ENCODE assay signal across 19 cellular contexts in genomic region chr4:142194905-142195304, GRCh38.
DNase-seq lines count a peak whose midpoint lies in the region; ATAC-seq and TF ChIP-seq lines count a peak whose summit lies in the region.
"Had no signal": no experiment of that assay in that cellular context is flagged by ENCODE, and none has a peak within 500 bp of the region (broad histone marks: within the 10 kb centered on the region; RNA-seq: fewer than 3 reads in every experiment).

No MANE protein-coding gene starts in this region.

- H3K4me3 ChIP-seq in A673 (ENCODE audit: low read depth, low read length, poor library complexity, severe bottlenecking) (no peak overlapping the region), upper lobe of left lung (no peak overlapping the region)
- H3K4me3 ChIP-seq: SJSA1 had no signal

- intact Hi-C loops in A673 (cut with micrococcal nuclease; ENCODE audit: unreplicated experiment) = no loop called here
- intact Hi-C loops in head of caudate nucleus (cut with DNase I) = no loop called here

- no peak for TF ChIP-seq EP300 in upper lobe of left lung (IDR thresholded peaks at IDR 0.05)

- ATAC-seq in SK-N-SH treated with all-trans-retinoic acid at 6 μM for 48 hours = peak; percentile 54
- no peak for ATAC-seq in GM19395 (IDR thresholded peaks at IDR 0.05; ENCODE audit: unreplicated experiment)
- ATAC-seq in upper lobe of left lung (ENCODE audit: low FRiP score in 2 of 2) = no peak
- no peak for ATAC-seq in GM18520 (IDR thresholded peaks at IDR 0.05; ENCODE audit: unreplicated experiment)
- ATAC-seq: HepG2 had no signal

- no peaks in the 10 kb centered on the region for H3K36me3 ChIP-seq in A673 (ENCODE audit: insufficient read depth, low read length, poor library complexity, severe bottlenecking)
- H3K36me3 ChIP-seq in upper lobe of left lung = no peaks in the 10 kb centered on the region
- H3K36me3 ChIP-seq: SJSA1 had no signal

- TF ChIP-seq CTCF in A673 (conservative IDR thresholded peaks at IDR 0.05; ENCODE audit: low read depth, low read length) (no peak), upper lobe of left lung (IDR thresholded peaks at IDR 0.05) (no peak)

- WGBS in upper lobe of left lung, 2 donors = 84 to 91% methylated on average over 2 of the region's 2 CpGs

- POLR2A ChIA-PET in A673 (lab: Charles Lee; ENCODE audit: low non-redundant PET) = no interaction called here

- BruUV-seq in A673 (replicated peaks; lab: Mats Ljungman, UMichigan) = no TSS peak

- TF ChIP-seq POLR2A in upper lobe of left lung (IDR thresholded peaks at IDR 0.05) = no peak

- H3K9me3 ChIP-seq in A673 (ENCODE audit: low read depth, low read length, poor library complexity, severe bottlenecking) = no peaks in the 10 kb centered on the region
- no peaks in the 10 kb centered on the region for H3K9me3 ChIP-seq in upper lobe of left lung
- H3K9me3 ChIP-seq: SJSA1 had no signal

- CTCF ChIA-PET in A673 (lab: Charles Lee) = no interaction called here

- H3K27ac ChIP-seq in A673 (ENCODE audit: low read depth, low read length, poor library complexity, severe bottlenecking) (no peak overlapping the region), upper lobe of left lung (no peak overlapping the region)
- H3K27ac ChIP-seq: KMS-11, SJSA1 had no signal

- H3K4me1 ChIP-seq in A673 (ENCODE audit: insufficient read depth, low read length, poor library complexity, severe bottlenecking) (peaks cover 7% of the 10 kb centered on the region), upper lobe of left lung (no peaks in the 10 kb centered on the region)
- H3K4me1 ChIP-seq: SJSA1 had no signal

- DNase-seq in A673 (ENCODE audit: low spot score) (peak; percentile 10), GM04504 (ENCODE audit: low read depth) (peak; percentile 18), fibroblast of gingiva (ENCODE audit: low read depth) (peak; percentile 9), upper lobe of left lung (no peak), head of caudate nucleus (no peak)
- DNase-seq: 8988T, C1 segment of cervical spinal cord, DND-41, GF-D8, NCI-H1048, NCI-H146, NCI-H2081 treated with DMSO at 0.1 percent for 48 hours, NCI-H510A treated with DMSO at 0.1 percent for 48 hours had no signal

- H3K27me3 ChIP-seq in A673 (replicated peaks; ENCODE audit: insufficient read depth, low read depth, low read length, poor library complexity) = no peaks in the 10 kb centered on the region
- H3K27me3 ChIP-seq in upper lobe of left lung = no peaks in the 10 kb centered on the region
- H3K27me3 ChIP-seq: SJSA1 had no signal

TF ChIP-seq in SK-N-SH treated with all-trans-retinoic acid at 6 μM for 48 hours, 23 proteins besides CTCF, POLR2A, EP300 and RAD21:
- TF ChIP-seq PPARA (CRISPR knock-in tag; IDR thresholded peaks at IDR 0.05; ENCODE audit: borderline replicate concordance) (no peak), TSHZ2 (CRISPR knock-in tag; IDR thresholded peaks at IDR 0.05) (no peak), ZC3H10 (CRISPR knock-in tag; IDR thresholded peaks at IDR 0.05) (no peak), ZFP3 (CRISPR knock-in tag; IDR thresholded peaks at IDR 0.05) (no peak), TOX (CRISPR knock-in tag; IDR thresholded peaks at IDR 0.05; ENCODE audit: borderline replicate concordance) (no peak), ISL1 (CRISPR knock-in tag; IDR thresholded peaks at IDR 0.05) (no peak), SNAI2 (CRISPR knock-in tag; IDR thresholded peaks at IDR 0.05) (no peak), CREB5 (CRISPR knock-in tag; IDR thresholded peaks at IDR 0.05; ENCODE audit: low read depth) (no peak), RARB (CRISPR knock-in tag; IDR thresholded peaks at IDR 0.05) (no peak), ZFP30 (CRISPR knock-in tag; IDR thresholded peaks at IDR 0.05) (no peak), CSDC2 (CRISPR knock-in tag; IDR thresholded peaks at IDR 0.05) (no peak), TCF4 (CRISPR knock-in tag; IDR thresholded peaks at IDR 0.05; ENCODE audit: borderline replicate concordance) (no peak), ZNF8 (CRISPR knock-in tag; IDR thresholded peaks at IDR 0.05) (no peak), ARNTL (CRISPR knock-in tag; IDR thresholded peaks at IDR 0.05; ENCODE audit: borderline replicate concordance, low read depth) (no peak), ZNF565 (CRISPR knock-in tag; conservative IDR thresholded peaks at IDR 0.05; ENCODE audit: low read depth) (no peak), OSR1 (CRISPR knock-in tag; IDR thresholded peaks at IDR 0.05) (no peak), ZNF70 (CRISPR knock-in tag; IDR thresholded peaks at IDR 0.05) (no peak), GLIS3 (CRISPR knock-in tag; IDR thresholded peaks at IDR 0.05) (no peak), BACH2 (CRISPR knock-in tag; IDR thresholded peaks at IDR 0.05; ENCODE audit: borderline replicate concordance) (no peak), POU6F1 (CRISPR knock-in tag; IDR thresholded peaks at IDR 0.05; ENCODE audit: borderline replicate concordance, low read depth) (no peak)

Comparison
In these comparisons a context has a peak if more than half of its experiments do, and no peak if none do; other contexts are left out.
1. DNase-seq: peak in A673 (single experiment), GM04504 (single experiment) and fibroblast of gingiva (single experiment); none in upper lobe of left lung (0 of 2) and head of caudate nucleus (0 of 42).